In genomic region chr1:110450928-110451327, GRCh38 we compare ENCODE assay signal across 2 cellular contexts.
TF ChIP-seq lines count a peak whose summit lies in the region.

Gene PROK1, plus strand, starts transcription at chr1:110451149. Its CDS starts 68 bp downstream, at chr1:110451217.

TF ChIP-seq in liver, 16 proteins besides CTCF, POLR2A, EP300 and RAD21:
- TF ChIP-seq RXRA (IDR thresholded peaks at IDR 0.05) = no peak
- TF ChIP-seq HNF4G (IDR thresholded peaks at IDR 0.05) = no peak
- TF ChIP-seq, protein P1, sequence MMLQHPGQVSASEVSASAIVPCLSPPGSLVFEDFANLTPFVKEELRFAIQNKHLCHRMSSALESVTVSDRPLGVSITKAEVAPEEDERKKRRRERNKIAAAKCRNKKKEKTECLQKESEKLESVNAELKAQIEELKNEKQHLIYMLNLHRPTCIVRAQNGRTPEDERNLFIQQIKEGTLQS (IDR thresholded peaks at IDR 0.05) = no peak
- no peak for TF ChIP-seq REST (IDR thresholded peaks at IDR 0.05)
- TF ChIP-seq EGR1 (IDR thresholded peaks at IDR 0.05; ENCODE audit: low read depth in 2 of 2) = no peak
- TF ChIP-seq, protein P2, sequence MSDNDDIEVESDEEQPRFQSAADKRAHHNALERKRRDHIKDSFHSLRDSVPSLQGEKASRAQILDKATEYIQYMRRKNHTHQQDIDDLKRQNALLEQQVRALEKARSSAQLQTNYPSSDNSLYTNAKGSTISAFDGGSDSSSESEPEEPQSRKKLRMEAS (IDR thresholded peaks at IDR 0.05) = no peak

TF ChIP-seq in HepG2, 621 proteins besides CTCF, POLR2A, EP300 and RAD21:
- TF ChIP-seq ZNF20 (CRISPR knock-in tag; IDR thresholded peaks at IDR 0.05) = no peak
- TF ChIP-seq FOXK1 (CRISPR knock-in tag; IDR thresholded peaks at IDR 0.05; ENCODE audit: borderline replicate concordance, low read depth) = no peak
- TF ChIP-seq NFKBIZ (CRISPR knock-in tag; IDR thresholded peaks at IDR 0.05) = no peak
- TF ChIP-seq EEA1 (CRISPR knock-in tag; IDR thresholded peaks at IDR 0.05; ENCODE audit: borderline replicate concordance) = no peak
- no peak for TF ChIP-seq NFE2L2 (IDR thresholded peaks at IDR 0.05; ENCODE audit: low read length)
TF ChIP-seq in HepG2: peak in this region for 0.
